In the genomic region with DNA sequence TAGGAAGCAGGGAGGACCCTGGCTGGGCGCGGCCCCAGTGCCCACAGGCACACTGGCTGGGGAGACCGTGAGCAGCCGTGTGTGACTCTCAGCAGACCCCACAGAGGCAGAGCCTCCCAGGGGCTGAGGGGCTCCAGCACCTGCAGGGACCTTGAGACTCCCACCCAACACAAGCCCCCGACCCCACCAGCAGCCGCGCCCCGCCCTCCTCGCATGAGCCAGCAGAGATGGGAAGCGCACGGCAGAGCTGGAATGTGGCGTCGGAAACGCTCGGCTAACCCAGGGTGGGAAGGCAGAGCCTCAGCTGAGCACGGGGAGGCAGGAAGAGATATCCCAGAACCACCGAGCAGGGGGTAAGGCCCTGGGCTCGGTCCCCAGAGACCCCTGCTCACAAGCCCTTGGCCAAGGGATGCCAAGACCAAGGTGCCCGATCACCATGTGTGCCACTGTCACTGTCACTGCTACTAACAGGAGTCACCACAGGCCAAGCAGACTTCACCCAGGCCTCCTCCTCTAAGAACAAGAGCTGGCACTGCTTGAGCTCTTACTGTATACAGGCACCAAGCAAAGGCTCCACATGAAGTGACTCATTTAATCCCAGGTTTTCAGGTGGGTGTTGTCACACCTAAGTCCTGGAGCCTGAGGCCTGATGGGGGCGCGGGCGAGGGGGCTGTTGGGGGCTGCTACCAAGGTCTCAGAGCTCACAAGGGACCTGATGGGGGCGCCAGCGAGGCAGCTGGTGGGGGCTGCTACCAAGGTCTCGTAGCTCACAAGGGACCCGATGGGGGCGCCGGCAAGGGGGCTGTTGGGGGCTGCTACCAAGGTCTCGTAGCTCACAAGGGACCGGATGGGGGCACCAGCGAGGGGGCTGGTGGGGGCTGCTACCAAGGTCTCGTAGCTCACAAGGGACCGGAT, we compare ENCODE assay signal across 1 cellular context.
TF ChIP-seq lines count a peak whose summit lies in the region.

No MANE protein-coding gene starts in this region.

TF ChIP-seq in GM23338, 12 proteins besides CTCF, POLR2A, EP300 and RAD21 (continued from another document):
- TF ChIP-seq, protein P1, sequence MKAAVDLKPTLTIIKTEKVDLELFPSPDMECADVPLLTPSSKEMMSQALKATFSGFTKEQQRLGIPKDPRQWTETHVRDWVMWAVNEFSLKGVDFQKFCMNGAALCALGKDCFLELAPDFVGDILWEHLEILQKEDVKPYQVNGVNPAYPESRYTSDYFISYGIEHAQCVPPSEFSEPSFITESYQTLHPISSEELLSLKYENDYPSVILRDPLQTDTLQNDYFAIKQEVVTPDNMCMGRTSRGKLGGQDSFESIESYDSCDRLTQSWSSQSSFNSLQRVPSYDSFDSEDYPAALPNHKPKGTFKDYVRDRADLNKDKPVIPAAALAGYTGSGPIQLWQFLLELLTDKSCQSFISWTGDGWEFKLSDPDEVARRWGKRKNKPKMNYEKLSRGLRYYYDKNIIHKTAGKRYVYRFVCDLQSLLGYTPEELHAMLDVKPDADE (IDR thresholded peaks at IDR 0.05), result no peak
- TF ChIP-seq POLR2AphosphoS5 (IDR thresholded peaks at IDR 0.05; ENCODE audit: low read depth) (no peak), CREB1 (CRISPR knock-in tag; IDR thresholded peaks at IDR 0.05; ENCODE audit: low read depth) (no peak)
